Comparison of ENCODE assay signal across 8 cellular contexts in the genomic region with DNA sequence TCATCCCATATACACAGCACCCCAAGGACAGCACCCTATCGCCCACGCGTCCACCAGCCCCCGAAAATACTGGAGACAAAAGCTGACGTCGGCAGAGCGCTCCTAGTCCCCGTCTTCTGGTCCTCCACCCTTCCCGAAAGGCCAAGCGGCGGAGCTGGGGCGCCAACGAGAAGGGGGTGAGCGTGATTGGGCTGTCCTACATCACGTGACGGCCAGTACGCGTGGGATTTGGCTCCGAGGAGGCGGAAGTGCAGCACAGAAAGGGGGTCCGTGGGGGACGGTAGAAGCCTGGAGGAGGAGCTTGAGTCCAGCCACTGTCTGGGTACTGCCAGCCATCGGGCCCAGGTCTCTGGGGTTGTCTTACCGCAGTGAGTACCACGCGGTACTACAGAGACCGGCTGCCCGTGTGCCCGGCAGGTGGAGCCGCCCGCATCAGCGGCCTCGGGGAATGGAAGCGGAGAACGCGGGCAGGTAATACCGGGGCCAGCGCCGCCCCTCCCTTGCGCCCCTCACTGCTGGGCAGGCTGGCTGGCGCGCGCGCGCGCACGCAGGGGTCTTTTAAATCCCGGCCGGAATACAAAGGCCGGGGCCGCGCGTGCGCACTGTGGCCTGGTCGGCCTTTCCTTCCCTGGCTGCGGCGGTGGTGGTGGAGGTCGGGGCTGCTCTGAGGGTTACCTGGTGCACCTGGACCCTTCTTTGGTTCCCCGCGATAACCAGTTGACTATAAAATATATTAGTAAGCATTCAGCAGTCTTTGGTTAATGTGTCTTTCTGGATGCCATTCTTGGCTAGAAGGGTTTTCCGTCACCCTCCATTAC. TPM values are rescaled to one million over a fixed set of nuclear protein-coding genes. Genes with fewer than 3 reads are reported as not detected.
DNase-seq lines count a peak whose midpoint lies in the region; TF ChIP-seq lines count a peak whose summit lies in the region.

Gene TDG (plus strand): TSS at position 283 of the 818 bp plus-strand sequence. CDS start 166 bp downstream, at position 449.

- H3K9me3 ChIP-seq in HAP-1 (no peaks in the 10 kb centered on the region), MM.1S (replicated peaks; ENCODE audit: insufficient read depth, low read length) (no peaks in the 10 kb centered on the region), stomach smooth muscle (ENCODE audit: control insufficient read depth in 2 of 2, low read length in 2 of 2) (no peaks in the 10 kb centered on the region)

- peak within 1 kb of the TSS; percentile 93 for H2AFZ ChIP-seq in MM.1S (ENCODE audit: low read length)

- H3K27me3 Mint-ChIP-seq in neural crest cell (ENCODE audit: low read depth) = no peaks in the 10 kb centered on the region

- H3K4me1 Mint-ChIP-seq in neural crest cell = peaks cover 51% of the 10 kb centered on the region

- H3K27me3 ChIP-seq in HAP-1 (ENCODE audit: low read depth) (no peaks in the 10 kb centered on the region), MM.1S (replicated peaks; ENCODE audit: insufficient read depth, low read length) (no peaks in the 10 kb centered on the region), stomach smooth muscle (ENCODE audit: control insufficient read depth in 1 of 2, insufficient read depth in 2 of 2, low read length in 2 of 2) (no peaks in the 10 kb centered on the region)

- peaks cover 72% of the 10 kb centered on the region for H3K79me2 ChIP-seq in MM.1S (ENCODE audit: low read length)

- DNase-seq in G401 (ENCODE audit: low spot score) = peak; percentile 98
- peak; percentile 98 for DNase-seq in HAP-1 (ENCODE audit: low spot score in 2 of 2)
- DNase-seq in MM.1S = peak; percentile 98
- peak; percentile 91 for DNase-seq in SIG-M5 (lab: John Stamatoyannopoulos, UW)
- peak; percentile 97 for DNase-seq in activated gamma-delta T cell treated with Interleukin-2 at 50 U/mL for 16 hours
- peak; percentile 99 for DNase-seq in fibroblast of villous mesenchyme (ENCODE audit: low read depth)
- peak; percentile 91 for DNase-seq in neural crest cell (ENCODE audit: low read depth, low spot score)

- H3K4me1 ChIP-seq in HAP-1 (peaks cover 7% of the 10 kb centered on the region), MM.1S (ENCODE audit: low read length) (peaks cover 17% of the 10 kb centered on the region), stomach smooth muscle (ENCODE audit: control insufficient read depth, insufficient read depth, low read length) (peaks cover 16% of the 10 kb centered on the region)

- H3K36me3 Mint-ChIP-seq in neural crest cell (ENCODE audit: low read depth) = no peaks in the 10 kb centered on the region

- H3K9me2 ChIP-seq in MM.1S (replicated peaks; ENCODE audit: insufficient read depth, low read length) = no peaks in the 10 kb centered on the region

- peak within 1 kb of the TSS; percentile 89 for H3K4me2 ChIP-seq in MM.1S (ENCODE audit: low read depth, low read length)

- peak within 1 kb of the TSS; percentile 99 for H3K4me3 Mint-ChIP-seq in neural crest cell

- H3K4me3 ChIP-seq in HAP-1 (peak within 1 kb of the TSS; percentile 98), MM.1S (ENCODE audit: low read length) (peak within 1 kb of the TSS; percentile 98), fibroblast of villous mesenchyme (ENCODE audit: low read depth, low read length) (peak within 1 kb of the TSS; percentile 98), stomach smooth muscle (ENCODE audit: low read length in 2 of 2) (peak within 1 kb of the TSS; percentile 94 to 99)

- peaks cover 19% of the 10 kb centered on the region for H3K36me3 ChIP-seq in HAP-1 (replicated peaks)
- H3K36me3 ChIP-seq in MM.1S (replicated peaks; ENCODE audit: insufficient read depth, low read length) = peaks cover 6% of the 10 kb centered on the region; the same call in 1 of the 2 replicates
- H3K36me3 ChIP-seq in stomach smooth muscle (ENCODE audit: control insufficient read depth in 2 of 2, insufficient read depth in 2 of 2, low read length in 2 of 2) = peaks cover 0 to 3% of the 10 kb centered on the region in 2 donors

- H3K27ac ChIP-seq in MM.1S (ENCODE audit: low read length) (peak within 1 kb of the TSS; percentile 81; the same call in 1 of the 2 replicates), stomach smooth muscle (ENCODE audit: low read length) (peak within 1 kb of the TSS; percentile 96)

- peak within 1 kb of the TSS; percentile 99 for H3K27ac Mint-ChIP-seq in neural crest cell (ENCODE audit: unreplicated experiment)

- H3K9ac ChIP-seq in MM.1S (ENCODE audit: low read length) (peak within 1 kb of the TSS; percentile 95), stomach smooth muscle (ENCODE audit: low read length in 2 of 2) (peak within 1 kb of the TSS; percentile 99 to 100)

- no peaks in the 10 kb centered on the region; the same call in 1 of the 2 replicates for H4K20me1 ChIP-seq in MM.1S (ENCODE audit: insufficient read depth, low read length)

- H3K9me3 Mint-ChIP-seq in neural crest cell = no peaks in the 10 kb centered on the region

- TF ChIP-seq CTCF in MM.1S (IDR thresholded peaks at IDR 0.05; ENCODE audit: low read length) (peak; percentile 19; the same call in 1 of the 2 replicates), fibroblast of villous mesenchyme (IDR thresholded peaks at IDR 0.05; ENCODE audit: insufficient read depth, low read depth, low read length) (peak; percentile 7), neural crest cell (conservative IDR thresholded peaks at IDR 0.05) (no peak)

- H3F3A ChIP-seq in MM.1S (ENCODE audit: insufficient read depth, low read length) = peaks cover 4% of the 10 kb centered on the region

- in situ Hi-C loops in G401 (cut with HindIII; ENCODE audit: low sequenced_read_pairs) = no loop called here
- in situ Hi-C loops in HAP-1 (cut with MboI; ENCODE audit: low sequenced_read_pairs) = no loop called here

RNA-seq across cellular contexts. Expression of gene TDG, which starts in this region (rescaled TPM):
- total RNA-seq in G401 (2014; rRNA removed; shearing (Covaris generic)) = 30.8 and 47.5 TPM in 2 replicates
- 29.0 and 45.8 TPM in 2 replicates for total RNA-seq in fibroblast of villous mesenchyme
- 53.0 and 57.1 TPM in 2 replicates for total RNA-seq in neural crest cell

Comparison
In these comparisons a context has a peak if more than half of its experiments do, and no peak if none do; other contexts are left out.
1. Peak in every context shown above with its lines: DNase-seq, H3K4me3 ChIP-seq and H3K27ac ChIP-seq.